24 cellular contexts compared by ENCODE assay signal in the genomic region with DNA sequence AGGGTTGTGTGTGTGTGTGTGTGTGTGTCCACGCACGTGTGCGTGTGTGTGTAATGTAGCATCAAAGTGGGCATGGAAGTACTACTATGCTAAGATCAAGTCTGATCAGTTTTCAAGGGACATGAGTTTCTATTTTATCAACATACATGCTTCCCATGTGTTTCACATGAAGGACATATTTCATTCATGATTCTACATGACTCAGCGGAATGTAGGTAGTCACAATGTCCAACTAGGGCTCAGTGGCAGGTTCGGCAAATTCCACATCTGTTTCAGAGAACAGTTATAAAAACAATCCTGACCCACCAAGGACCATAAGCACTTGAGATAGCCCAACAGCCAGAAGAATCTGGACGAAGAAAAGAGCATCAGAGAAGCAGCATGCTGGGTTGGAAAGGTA.
"Had no signal": no experiment of that assay in that cellular context is flagged by ENCODE, and none has a peak within 500 bp of the region (broad histone marks: within the 10 kb centered on the region; RNA-seq: fewer than 3 reads in every experiment).

No MANE protein-coding gene starts in this region.

- H3K4me1 ChIP-seq: colonic mucosa, foreskin keratinocyte, gastroesophageal sphincter, left lung, lower lobe of right lung had no signal

- DNase-seq: colonic mucosa; cortex of kidney; effector CD8-positive, alpha-beta T cell; effector memory CD8-positive, alpha-beta T cell; endodermal cell; erythroblast; foreskin keratinocyte; heart right ventricle; hippocampal formation; left cardiac atrium; left lung; left ventricle myocardium superior; lower lobe of right lung; mesenchymal stem cell; mucosa of descending colon had no signal

- H3K27ac ChIP-seq: colonic mucosa, epithelial cell of prostate, foreskin keratinocyte, gastroesophageal sphincter, heart right ventricle, left lung, lower lobe of right lung had no signal

- H3K9me3 Mint-ChIP-seq: dendritic cell treated with granulocyte-macrophage colony-stimulating factor and Interleukin-4, amounts not matched to agents 40 ng/mL and 50 ng/mL, for 4 days; endodermal cell; mesothelial cell of epicardium had no signal

- H3K27ac Mint-ChIP-seq: dendritic cell treated with granulocyte-macrophage colony-stimulating factor and Interleukin-4, amounts not matched to agents 40 ng/mL and 50 ng/mL, for 4 days; effector memory CD8-positive, alpha-beta T cell; endodermal cell; mesothelial cell of epicardium had no signal

- H3K27me3 ChIP-seq: colonic mucosa, foreskin keratinocyte had no signal

- H3K4me3 Mint-ChIP-seq: dendritic cell treated with granulocyte-macrophage colony-stimulating factor and Interleukin-4, amounts not matched to agents 40 ng/mL and 50 ng/mL, for 4 days; effector memory CD8-positive, alpha-beta T cell; endodermal cell; mesothelial cell of epicardium had no signal

- H3K36me3 ChIP-seq: colonic mucosa, gastroesophageal sphincter, heart right ventricle, left lung, lower lobe of right lung had no signal

- H3K9me3 ChIP-seq: colonic mucosa, gastroesophageal sphincter, heart right ventricle, left lung, lower lobe of right lung, mucosa of descending colon had no signal

- ATAC-seq: effector memory CD8-positive, alpha-beta T cell; esophagus mucosa; foreskin keratinocyte; gastroesophageal sphincter; heart right ventricle; left cardiac atrium; left lung; left ventricle myocardium superior; lower lobe of right lung; mucosa of descending colon had no signal

- FAIRE-seq: endometrium, frontal cortex, islet of Langerhans, keratinocyte had no signal

- H3K4me3 ChIP-seq: colonic mucosa, gastroesophageal sphincter, heart right ventricle, left lung, lower lobe of right lung, mucosa of descending colon had no signal

- H3K36me3 Mint-ChIP-seq: mesothelial cell of epicardium had no signal
